In genomic region chr16:22188595-22189442, GRCh38 we compare ENCODE assay signal across 8 cellular contexts. TPM values are rescaled to one million over a fixed set of nuclear protein-coding genes. Genes with fewer than 3 reads are reported as not detected.
DNase-seq lines count a peak whose midpoint lies in the region; ATAC-seq, FAIRE-seq and TF ChIP-seq lines count a peak whose summit lies in the region.

No MANE protein-coding gene starts in this region.

- peak; percentile 94 to 98 for TF ChIP-seq RAD21 in A549 (conservative IDR thresholded peaks at IDR 0.05 in 1 of 2, IDR thresholded peaks at IDR 0.05 in 1 of 2)

- no peak for TF ChIP-seq EP300 in A549 (IDR thresholded peaks at IDR 0.05)

- peak; percentile 92 for TF ChIP-seq CTCF in A549 (IDR thresholded peaks at IDR 0.05)
- TF ChIP-seq CTCF in VCaP (conservative IDR thresholded peaks at IDR 0.05) = peak; percentile 84

- peak; percentile 75 to 92 for DNase-seq in A549 (ENCODE audit: low read depth in 1 of 2, low spot score in 1 of 2)
- no peak for DNase-seq in GM18507 (ENCODE audit: extremely low spot score, insufficient read length, low read depth)
- DNase-seq in NCI-H2227 treated with DMSO at 0.1 percent for 48 hours (lab: John Stamatoyannopoulos, UW) = peak; percentile 50
- DNase-seq in central memory CD4-positive, alpha-beta T cell = peak; percentile 71
- peak; percentile 96 for DNase-seq in kidney tubule cell (ENCODE audit: low spot score)
- peak; percentile 61 to 62 for DNase-seq in stimulated activated CD4-positive, alpha-beta T cell treated with anti-CD3 and anti-CD28 coated beads, Interleukin-2, amount 100 ng/mL, for 24 hours

- ATAC-seq in A549 (peak; percentile 27 to 36; a peak in 5 of 6 replicates), HG03378 (IDR thresholded peaks at IDR 0.05; ENCODE audit: unreplicated experiment) (no peak)

- H3K4me3 ChIP-seq in A549 = no peak overlapping the region

- 22% methylated on average over 8 of the region's 8 CpGs for WGBS in A549 (ENCODE audit: missing lambda C conversion rate)

- TF ChIP-seq POLR2A in A549 (IDR thresholded peaks at IDR 0.05; ENCODE audit: low read length) = no peak

- H3K27ac ChIP-seq in A549 = peak overlapping the region in 1 of 2 experiments; percentile 32; a peak in 2 of 6 replicates
- peak overlapping the region; percentile 77 for H3K27ac ChIP-seq in VCaP

- H3K9me3 ChIP-seq in A549 = no peaks in the 10 kb centered on the region

- CTCF ChIA-PET in A549 (lab: Yijun Ruan, JAX) = interaction anchor here (0.6 to 24.4 kb wide), 63 partner anchors 8 to 595 kb away, joined by 3 to 320 read pairs (median 5); partner anchors contain the start of genes EEF2K, MOSMO, PDZD9 and POLR3E

- POLR2A ChIA-PET in A549 (lab: Yijun Ruan, JAX) = interaction anchor here (0.6 to 1.0 kb wide), 3 partner anchors 111 to 191 kb away, joined by 3 to 10 read pairs (median 5); no protein-coding TSS in a partner anchor

- H3K4me1 ChIP-seq in A549 = peaks cover 10% of the 10 kb centered on the region

- H3K4me2 ChIP-seq in A549 = peak overlapping the region; percentile 35; the same call in 1 of the 3 replicates

- FAIRE-seq in A549 (lab: Jason Lieb, UNC) = peak; percentile 7
- FAIRE-seq in GM18507 (lab: Jason Lieb, UNC) = peak; percentile 86

TF ChIP-seq in A549, 52 proteins besides CTCF, POLR2A, EP300 and RAD21:
- TF ChIP-seq ZSCAN20 (CRISPR knock-in tag; IDR thresholded peaks at IDR 0.05) = no peak
- TF ChIP-seq SMC3 (IDR thresholded peaks at IDR 0.05) = peak; percentile 82
- TF ChIP-seq MYC (IDR thresholded peaks at IDR 0.05; ENCODE audit: borderline replicate concordance, low read length) = no peak
- no peak for TF ChIP-seq HOXB5 (CRISPR knock-in tag; IDR thresholded peaks at IDR 0.05)
- TF ChIP-seq ZFP36 (IDR thresholded peaks at IDR 0.05; ENCODE audit: borderline replicate concordance, partially characterized antibody) = peak; percentile 24
- no peak for TF ChIP-seq CBX8 (IDR thresholded peaks at IDR 0.05)

RNA-seq across cellular contexts. Expression of gene EEF2K, which starts 17.3 kb away (rescaled TPM):
- polyA plus RNA-seq in A549 (2011; rRNA removed) (8.2 and 11.6 TPM in 2 replicates), A549 (2017; fragmentation: RNase III; extraction: RNeasy Plus Mini Kit Qiagen cat#74134 plus additional on column Dnase treatment) (8.6 to 10.0 TPM (median 9.4 TPM) in 3 replicates)
- 7.8 and 9.8 TPM in 2 replicates for polyA plus RNA-seq in A549 (2012; cell fraction: cytosol; rRNA removed)
- polyA plus RNA-seq in A549 (2012; cell fraction: nucleus; rRNA removed) = 23.0 and 27.4 TPM in 2 replicates
- polyA minus RNA-seq in A549 (2011; rRNA and poly(A)+ RNA removed) = 24.1 and 32.6 TPM in 2 replicates

RNA-seq across cellular contexts. Expression of gene SDR42E2, which starts 26.5 kb away (rescaled TPM):
- not detected in 2 replicates for polyA plus RNA-seq in A549 (2011; rRNA removed)
- 0.01 TPM in 1 of 2 replicates, not detected in the other for polyA plus RNA-seq in A549 (2012; cell fraction: cytosol; rRNA removed)
- polyA plus RNA-seq in A549 (2012; cell fraction: nucleus; rRNA removed) = not detected in 2 replicates
- polyA plus RNA-seq in A549 (2017; fragmentation: RNase III; extraction: RNeasy Plus Mini Kit Qiagen cat#74134 plus additional on column Dnase treatment) = not detected in 3 replicates
- polyA minus RNA-seq in A549 (2011; rRNA and poly(A)+ RNA removed) = not detected in 2 replicates
